In the genomic region with DNA sequence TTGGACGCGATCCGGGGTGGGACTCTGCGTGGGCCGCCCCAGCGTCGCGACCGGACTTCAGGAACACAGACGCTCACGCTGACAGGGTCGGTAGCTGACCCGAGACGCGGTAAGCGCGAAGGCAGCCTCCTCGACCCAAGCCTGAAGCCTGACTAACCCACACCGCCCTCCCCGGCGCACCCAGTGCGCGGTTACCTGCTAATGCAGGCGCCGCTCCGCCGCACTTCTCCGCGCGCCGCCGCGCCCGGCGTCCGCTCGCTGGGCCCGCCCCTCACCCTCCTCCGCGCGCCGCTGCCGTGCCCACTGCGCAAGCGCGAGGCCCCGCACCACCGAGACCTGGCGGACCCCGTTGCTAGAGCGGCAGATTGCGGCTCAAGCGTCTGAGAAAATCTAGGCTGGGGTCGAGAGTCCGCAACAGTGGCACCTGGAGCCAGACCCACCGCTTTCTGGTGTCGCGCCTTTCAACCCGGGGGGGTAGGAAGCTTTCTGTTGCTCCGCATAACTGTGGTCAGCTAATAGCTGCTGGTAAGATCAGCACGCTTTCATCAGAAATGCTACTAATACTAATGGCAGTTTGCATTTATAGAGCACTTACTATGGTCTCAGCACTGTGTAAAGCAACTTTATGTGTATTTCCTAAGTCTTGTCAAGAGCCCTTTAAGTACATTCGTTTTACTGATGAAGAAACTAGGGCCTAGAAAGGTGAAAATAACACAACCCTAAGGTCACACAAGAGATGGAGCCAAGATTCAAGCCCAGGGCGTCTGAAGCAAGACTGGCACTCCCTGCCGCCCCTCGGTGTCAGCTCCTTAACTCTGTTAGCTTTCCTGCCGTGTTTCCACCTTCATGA, we compare ENCODE assay signal across 8 cellular contexts. TPM values are rescaled to one million over a fixed set of nuclear protein-coding genes. Genes with fewer than 3 reads are reported as not detected.
DNase-seq lines count a peak whose midpoint lies in the region; ATAC-seq, FAIRE-seq and TF ChIP-seq lines count a peak whose summit lies in the region.

A gene with protein sequence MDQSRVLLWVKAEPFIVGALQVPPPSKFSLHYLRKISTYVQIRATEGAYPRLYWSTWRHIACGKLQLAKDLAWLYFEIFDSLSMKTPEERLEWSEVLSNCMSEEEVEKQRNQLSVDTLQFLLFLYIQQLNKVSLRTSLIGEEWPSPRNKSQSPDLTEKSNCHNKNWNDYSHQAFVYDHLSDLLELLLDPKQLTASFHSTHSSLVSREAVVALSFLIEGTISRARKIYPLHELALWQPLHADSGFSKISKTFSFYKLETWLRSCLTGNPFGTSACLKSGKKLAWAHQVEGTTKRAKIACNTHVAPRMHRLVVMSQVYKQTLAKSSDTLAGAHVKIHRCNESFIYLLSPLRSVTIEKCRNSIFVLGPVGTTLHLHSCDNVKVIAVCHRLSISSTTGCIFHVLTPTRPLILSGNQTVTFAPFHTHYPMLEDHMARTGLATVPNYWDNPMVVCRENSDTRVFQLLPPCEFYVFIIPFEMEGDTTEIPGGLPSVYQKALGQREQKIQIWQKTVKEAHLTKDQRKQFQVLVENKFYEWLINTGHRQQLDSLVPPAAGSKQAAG (minus strand): TSS at position 268 of the 850 bp plus-strand sequence. CDS start 3,010 bp downstream, outside the sequence.

- H3K27ac ChIP-seq in ascending aorta = peak within 1 kb of the TSS; percentile 77 to 79
- H3K27ac ChIP-seq in right cardiac atrium (ENCODE audit: low read length) = peak within 1 kb of the TSS; percentile 79

- H3K4me1 ChIP-seq in ascending aorta (peaks cover 0 to 21% of the 10 kb centered on the region in 2 donors), right cardiac atrium (ENCODE audit: control insufficient read depth, insufficient read depth, low read length) (peaks cover 2% of the 10 kb centered on the region)

- ATAC-seq in GM18502 (IDR thresholded peaks at IDR 0.05; ENCODE audit: poor library complexity, unreplicated experiment) (peak; percentile 53), HG02938 (IDR thresholded peaks at IDR 0.05; ENCODE audit: unreplicated experiment) (peak; percentile 34), right cardiac atrium (peak; percentile 83 to 87)

- H3K36me3 Mint-ChIP-seq in T-helper 2 cell treated with Interferon-gamma antibody and Interleukin-4, amounts not matched to agents 5 μg/mL and 100 μg/mL, for 36 hours (ENCODE audit: low read depth) = peaks cover 21% of the 10 kb centered on the region

- no peaks in the 10 kb centered on the region for H3K9me3 Mint-ChIP-seq in T-helper 2 cell treated with Interferon-gamma antibody and Interleukin-4, amounts not matched to agents 5 μg/mL and 100 μg/mL, for 36 hours

- under 1% methylated on average over 66 of the region's 66 CpGs for WGBS in right cardiac atrium

- peaks cover 0 to 3% of the 10 kb centered on the region in 2 donors for H3K36me3 ChIP-seq in ascending aorta

- H3K27me3 ChIP-seq in ascending aorta (no peaks in the 10 kb centered on the region), right cardiac atrium (ENCODE audit: control insufficient read depth, insufficient read depth) (no peaks in the 10 kb centered on the region)

- intact Hi-C loops in ascending aorta (cut with DNase I) (loop anchor here (1.0 to 10.0 kb wide), 3 partner anchors 50 to 1282 kb away; a partner anchor contains a TSS), right cardiac atrium (cut with DNase I) (no loop called here)

- H3K27ac Mint-ChIP-seq in T-helper 2 cell treated with Interferon-gamma antibody and Interleukin-4, amounts not matched to agents 5 μg/mL and 100 μg/mL, for 36 hours = peak within 1 kb of the TSS; percentile 87

- H3K9me3 ChIP-seq in ascending aorta (no peaks in the 10 kb centered on the region), right cardiac atrium (ENCODE audit: control insufficient read depth, low read length) (no peaks in the 10 kb centered on the region)

- H3K4me3 ChIP-seq in ascending aorta = peak within 1 kb of the TSS; percentile 82 to 87
- peak within 1 kb of the TSS; percentile 83 for H3K4me3 ChIP-seq in right cardiac atrium (ENCODE audit: low read length)

- no peak for TF ChIP-seq CTCF in ascending aorta (IDR thresholded peaks at IDR 0.05)

- no peaks in the 10 kb centered on the region for H3K27me3 Mint-ChIP-seq in T-helper 2 cell treated with Interferon-gamma antibody and Interleukin-4, amounts not matched to agents 5 μg/mL and 100 μg/mL, for 36 hours (ENCODE audit: low read depth)

- H3K4me3 Mint-ChIP-seq in T-helper 2 cell treated with Interferon-gamma antibody and Interleukin-4, amounts not matched to agents 5 μg/mL and 100 μg/mL, for 36 hours = peak within 1 kb of the TSS; percentile 88

- peaks cover 42% of the 10 kb centered on the region for H3K4me1 Mint-ChIP-seq in T-helper 2 cell treated with Interferon-gamma antibody and Interleukin-4, amounts not matched to agents 5 μg/mL and 100 μg/mL, for 36 hours (ENCODE audit: low read depth)

- no peak for FAIRE-seq in urothelium cell line (lab: Jason Lieb, UNC)

- peak; percentile 71 to 80 for DNase-seq in NCI-H187 (lab: John Stamatoyannopoulos, UW)
- DNase-seq in T-helper 2 cell treated with Interferon-gamma antibody and Interleukin-4, amounts not matched to agents 5 μg/mL and 100 μg/mL, for 36 hours (ENCODE audit: low spot score) = peak; percentile 96
- DNase-seq in ascending aorta (ENCODE audit: low spot score in 2 of 2) = peak; percentile 60 to 93
- DNase-seq in right cardiac atrium = peak; percentile 89 to 97 (median 96)
- peak; percentile 62 for DNase-seq in pulmonary artery endothelial cell (ENCODE audit: low read depth, low spot score)
- peak; percentile 93 for DNase-seq in urothelium cell line (ENCODE audit: low spot score)

RNA-seq across cellular contexts. Expression of the gene that starts here (rescaled TPM):
- total RNA-seq in ascending aorta (6.4 TPM), right cardiac atrium (1 to 10 TPM; 6.4 to 8.4 (median 7.5) TPM), pulmonary artery endothelial cell (22.8 and 35.9 TPM in 2 replicates)
- polyA plus RNA-seq in right cardiac atrium = 4.7 TPM

Comparison
In these comparisons a context has a peak if more than half of its experiments do, and no peak if none do; other contexts are left out.
1. Peak in every context shown above with its lines: DNase-seq, ATAC-seq, H3K4me3 ChIP-seq and H3K27ac ChIP-seq.
2. ATAC-seq: peak in every context shown above with its lines; median percentile 85 in right cardiac atrium; 53 in GM18502; 34 in HG02938.